ENCODE assay signal across 18 cellular contexts in genomic region chr5:154608531-154609011, GRCh38.
"Had no signal": no experiment of that assay in that cellular context is flagged by ENCODE, and none has a peak within 500 bp of the region (broad histone marks: within the 10 kb centered on the region; RNA-seq: fewer than 3 reads in every experiment).

No MANE protein-coding gene starts in this region.

- H3K9me3 ChIP-seq: adrenal gland, psoas muscle, stomach, thoracic aorta had no signal

- DNase-seq: activated B cell treated with CpG ODN at 0.5 μM for 24 hours; activated CD4-positive, alpha-beta T cell treated with anti-CD3 and anti-CD28 coated beads for 48 hours; activated CD8-positive, alpha-beta T cell treated with anti-CD3 and anti-CD28 coated beads for 36 hours; activated effector memory CD4-positive, alpha-beta T cell treated with Interleukin-2 at 50 U/mL for 16 hours; activated naive CD4-positive, alpha-beta T cell treated with anti-CD3 and anti-CD28 coated beads, Interleukin-2, amount 50 U/mL, for 16 hours; activated T-cell treated with anti-CD3 and anti-CD28 coated beads, Interleukin-2, amount 50 U/mL, for 4 hours; adrenal gland; kidney glomerular epithelial cell; left ventricle myocardium superior; mesenchymal stem cell; psoas muscle; stimulated activated CD4-positive, alpha-beta T cell treated with anti-CD3 and anti-CD28 coated beads, Interleukin-2, amount 100 ng/mL, for 24 hours; stomach had no signal

- H3K9me3 Mint-ChIP-seq: activated B cell treated with CpG ODN at 0.5 μM for 24 hours; activated CD8-positive, alpha-beta T cell treated with anti-CD3 and anti-CD28 coated beads for 36 hours; activated T-cell treated with anti-CD3 and anti-CD28 coated beads, Interleukin-2, amount 50 U/mL, for 4 hours; nephron; T-helper 1 cell treated with Interleukin-12 subunit alpha and Interleukin-12 subunit beta and Interleukin-4 antibody, amounts not matched to agents 30 μg/mL and 1 μg/mL, for 36 hours had no signal

- H3K27ac Mint-ChIP-seq: activated B cell treated with CpG ODN at 0.5 μM for 24 hours; activated CD8-positive, alpha-beta T cell treated with anti-CD3 and anti-CD28 coated beads for 36 hours; nephron; T-helper 1 cell treated with Interleukin-12 subunit alpha and Interleukin-12 subunit beta and Interleukin-4 antibody, amounts not matched to agents 30 μg/mL and 1 μg/mL, for 36 hours had no signal

- H3K4me3 Mint-ChIP-seq: activated B cell treated with CpG ODN at 0.5 μM for 24 hours; activated CD8-positive, alpha-beta T cell treated with anti-CD3 and anti-CD28 coated beads for 36 hours; activated T-cell treated with anti-CD3 and anti-CD28 coated beads, Interleukin-2, amount 50 U/mL, for 4 hours; T-helper 1 cell treated with Interleukin-12 subunit alpha and Interleukin-12 subunit beta and Interleukin-4 antibody, amounts not matched to agents 30 μg/mL and 1 μg/mL, for 36 hours had no signal

- H3K27ac ChIP-seq: adrenal gland, psoas muscle, stomach, thoracic aorta had no signal

- H3K4me3 ChIP-seq: adrenal gland, psoas muscle, stomach, thoracic aorta had no signal

- ATAC-seq: activated CD8-positive, alpha-beta T cell treated with anti-CD3 and anti-CD28 coated beads for 36 hours; activated T-cell treated with anti-CD3 and anti-CD28 coated beads, Interleukin-2, amount 50 U/mL, for 4 hours; esophagus mucosa; left ventricle myocardium superior; psoas muscle; sciatic nerve had no signal

- H3K36me3 ChIP-seq: adrenal gland, stomach, thoracic aorta had no signal
